In genomic region chr11:117328414-117329010, GRCh38 we compare ENCODE assay signal across 8 cellular contexts. TPM values are rescaled to one million over a fixed set of nuclear protein-coding genes. Genes with fewer than 3 reads are reported as not detected.
DNase-seq lines count a peak whose midpoint lies in the region; ATAC-seq, FAIRE-seq and TF ChIP-seq lines count a peak whose summit lies in the region.

No MANE protein-coding gene starts in this region.

- H3K36me3 ChIP-seq in GM23338 (ENCODE audit: insufficient read depth) (no peaks in the 10 kb centered on the region), bronchial epithelial cell (ENCODE audit: control insufficient read depth, insufficient read depth, low read length) (peaks cover 1% of the 10 kb centered on the region), thoracic aorta (no peaks in the 10 kb centered on the region)

- H3K4me3 ChIP-seq in GM23338 (peak overlapping the region; percentile 65), bronchial epithelial cell (ENCODE audit: low read depth, low read length) (peak overlapping the region; percentile 78), thoracic aorta (peak overlapping the region; percentile 91)

- H3K27ac ChIP-seq in GM23338 (ENCODE audit: low read depth) (no peak overlapping the region), thoracic aorta (peak overlapping the region; percentile 84 to 86)

- H3K79me2 ChIP-seq in GM23338 (replicated peaks; ENCODE audit: insufficient read depth), result no peaks in the 10 kb centered on the region

- peak overlapping the region; percentile 39 for H2AFZ ChIP-seq in GM23338

- no peaks in the 10 kb centered on the region for H3K9me3 Mint-ChIP-seq in GM23338

- H3K36me3 Mint-ChIP-seq in GM23338 (ENCODE audit: low read depth), result no peaks in the 10 kb centered on the region

- H3K9me2 ChIP-seq in GM23338 (ENCODE audit: insufficient read depth), result no peaks in the 10 kb centered on the region

- H3F3A ChIP-seq in GM23338 (replicated peaks; ENCODE audit: low read depth), result no peaks in the 10 kb centered on the region; the same call in 1 of the 2 replicates

- H3K4me2 ChIP-seq in GM23338, result peak overlapping the region; percentile 89

- FAIRE-seq in bronchial epithelial cell (lab: Jason Lieb, UNC), result no peak

- ATAC-seq in GM23338, result peak; percentile 28
- ATAC-seq in thoracic aorta (ENCODE audit: insufficient number of reproducible peaks, low FRiP score, low read depth), result peak; percentile 38

- no peak overlapping the region for H3K27ac Mint-ChIP-seq in GM23338

- no peaks in the 10 kb centered on the region for H3K4me1 Mint-ChIP-seq in GM23338

- no peak overlapping the region for H3K4me3 Mint-ChIP-seq in GM23338

- no peaks in the 10 kb centered on the region for H3K27me3 Mint-ChIP-seq in GM23338 (ENCODE audit: insufficient read depth, low read depth, poor library complexity)

- H3K27me3 ChIP-seq in GM23338 (ENCODE audit: insufficient read depth) (no peaks in the 10 kb centered on the region), bronchial epithelial cell (ENCODE audit: control insufficient read depth, insufficient read depth, low read length) (no peaks in the 10 kb centered on the region), thoracic aorta (replicated peaks; ENCODE audit: insufficient read depth) (no peaks in the 10 kb centered on the region)

- peaks cover 5% of the 10 kb centered on the region; the same call in 1 of the 2 replicates for H3K4me1 ChIP-seq in GM23338 (ENCODE audit: insufficient read depth)
- H3K4me1 ChIP-seq in thoracic aorta (ENCODE audit: control insufficient read depth in 1 of 2, low read depth in 2 of 2), result peaks cover 9 to 25% of the 10 kb centered on the region in 2 donors

- DNase-seq in DMS53 (lab: John Stamatoyannopoulos, UW) (peak; percentile 67), GM23338 (ENCODE audit: low spot score) (no peak), NCI-H2227 treated with DMSO at 0.1 percent for 48 hours (lab: John Stamatoyannopoulos, UW) (peak; percentile 45), bronchial epithelial cell (ENCODE audit: low read depth) (peak; percentile 60), kidney tubule cell (ENCODE audit: low spot score) (peak; percentile 36), thoracic aorta (ENCODE audit: low spot score) (peak; percentile 16), activated gamma-delta T cell (lab: John Stamatoyannopoulos, UW) (no peak)
- no peak for DNase-seq in activated CD4-positive, CD25-positive, alpha-beta regulatory T cell treated with anti-CD3 and anti-CD28 coated beads, Interleukin-2, amount 50 U/mL, for 72 hours

- H3K9me3 ChIP-seq in thoracic aorta, result no peaks in the 10 kb centered on the region

- no peaks in the 10 kb centered on the region for H4K20me1 ChIP-seq in GM23338 (replicated peaks; ENCODE audit: insufficient read depth)

- no peak for TF ChIP-seq CTCF in GM23338 (conservative IDR thresholded peaks at IDR 0.05; ENCODE audit: low read depth in 2 of 2)
- no peak for TF ChIP-seq CTCF in bronchial epithelial cell (IDR thresholded peaks at IDR 0.05; ENCODE audit: insufficient read depth, low read length, severe bottlenecking)
- no peak for TF ChIP-seq CTCF in thoracic aorta (IDR thresholded peaks at IDR 0.05)

TF ChIP-seq in GM23338, 12 proteins besides CTCF, POLR2A, EP300 and RAD21 (continues in another document):
- TF ChIP-seq ZNF331 (CRISPR knock-in tag; IDR thresholded peaks at IDR 0.05; ENCODE audit: low read depth) (no peak), POLR2AphosphoS5 (IDR thresholded peaks at IDR 0.05; ENCODE audit: low read depth) (no peak), ZNF114 (CRISPR knock-in tag; IDR thresholded peaks at IDR 0.05) (no peak), EZH2phosphoT487 (IDR thresholded peaks at IDR 0.05; ENCODE audit: unreplicated experiment) (no peak), STAT1 (IDR thresholded peaks at IDR 0.05; ENCODE audit: unreplicated experiment) (no peak), ETS1 (IDR thresholded peaks at IDR 0.05) (no peak), CREB1 (CRISPR knock-in tag; IDR thresholded peaks at IDR 0.05; ENCODE audit: low read depth) (no peak), EZH2 (IDR thresholded peaks at IDR 0.05; ENCODE audit: low read depth, unreplicated experiment) (no peak), JUNB (IDR thresholded peaks at IDR 0.05; ENCODE audit: unreplicated experiment) (no peak)
- TF ChIP-seq, protein P1, sequence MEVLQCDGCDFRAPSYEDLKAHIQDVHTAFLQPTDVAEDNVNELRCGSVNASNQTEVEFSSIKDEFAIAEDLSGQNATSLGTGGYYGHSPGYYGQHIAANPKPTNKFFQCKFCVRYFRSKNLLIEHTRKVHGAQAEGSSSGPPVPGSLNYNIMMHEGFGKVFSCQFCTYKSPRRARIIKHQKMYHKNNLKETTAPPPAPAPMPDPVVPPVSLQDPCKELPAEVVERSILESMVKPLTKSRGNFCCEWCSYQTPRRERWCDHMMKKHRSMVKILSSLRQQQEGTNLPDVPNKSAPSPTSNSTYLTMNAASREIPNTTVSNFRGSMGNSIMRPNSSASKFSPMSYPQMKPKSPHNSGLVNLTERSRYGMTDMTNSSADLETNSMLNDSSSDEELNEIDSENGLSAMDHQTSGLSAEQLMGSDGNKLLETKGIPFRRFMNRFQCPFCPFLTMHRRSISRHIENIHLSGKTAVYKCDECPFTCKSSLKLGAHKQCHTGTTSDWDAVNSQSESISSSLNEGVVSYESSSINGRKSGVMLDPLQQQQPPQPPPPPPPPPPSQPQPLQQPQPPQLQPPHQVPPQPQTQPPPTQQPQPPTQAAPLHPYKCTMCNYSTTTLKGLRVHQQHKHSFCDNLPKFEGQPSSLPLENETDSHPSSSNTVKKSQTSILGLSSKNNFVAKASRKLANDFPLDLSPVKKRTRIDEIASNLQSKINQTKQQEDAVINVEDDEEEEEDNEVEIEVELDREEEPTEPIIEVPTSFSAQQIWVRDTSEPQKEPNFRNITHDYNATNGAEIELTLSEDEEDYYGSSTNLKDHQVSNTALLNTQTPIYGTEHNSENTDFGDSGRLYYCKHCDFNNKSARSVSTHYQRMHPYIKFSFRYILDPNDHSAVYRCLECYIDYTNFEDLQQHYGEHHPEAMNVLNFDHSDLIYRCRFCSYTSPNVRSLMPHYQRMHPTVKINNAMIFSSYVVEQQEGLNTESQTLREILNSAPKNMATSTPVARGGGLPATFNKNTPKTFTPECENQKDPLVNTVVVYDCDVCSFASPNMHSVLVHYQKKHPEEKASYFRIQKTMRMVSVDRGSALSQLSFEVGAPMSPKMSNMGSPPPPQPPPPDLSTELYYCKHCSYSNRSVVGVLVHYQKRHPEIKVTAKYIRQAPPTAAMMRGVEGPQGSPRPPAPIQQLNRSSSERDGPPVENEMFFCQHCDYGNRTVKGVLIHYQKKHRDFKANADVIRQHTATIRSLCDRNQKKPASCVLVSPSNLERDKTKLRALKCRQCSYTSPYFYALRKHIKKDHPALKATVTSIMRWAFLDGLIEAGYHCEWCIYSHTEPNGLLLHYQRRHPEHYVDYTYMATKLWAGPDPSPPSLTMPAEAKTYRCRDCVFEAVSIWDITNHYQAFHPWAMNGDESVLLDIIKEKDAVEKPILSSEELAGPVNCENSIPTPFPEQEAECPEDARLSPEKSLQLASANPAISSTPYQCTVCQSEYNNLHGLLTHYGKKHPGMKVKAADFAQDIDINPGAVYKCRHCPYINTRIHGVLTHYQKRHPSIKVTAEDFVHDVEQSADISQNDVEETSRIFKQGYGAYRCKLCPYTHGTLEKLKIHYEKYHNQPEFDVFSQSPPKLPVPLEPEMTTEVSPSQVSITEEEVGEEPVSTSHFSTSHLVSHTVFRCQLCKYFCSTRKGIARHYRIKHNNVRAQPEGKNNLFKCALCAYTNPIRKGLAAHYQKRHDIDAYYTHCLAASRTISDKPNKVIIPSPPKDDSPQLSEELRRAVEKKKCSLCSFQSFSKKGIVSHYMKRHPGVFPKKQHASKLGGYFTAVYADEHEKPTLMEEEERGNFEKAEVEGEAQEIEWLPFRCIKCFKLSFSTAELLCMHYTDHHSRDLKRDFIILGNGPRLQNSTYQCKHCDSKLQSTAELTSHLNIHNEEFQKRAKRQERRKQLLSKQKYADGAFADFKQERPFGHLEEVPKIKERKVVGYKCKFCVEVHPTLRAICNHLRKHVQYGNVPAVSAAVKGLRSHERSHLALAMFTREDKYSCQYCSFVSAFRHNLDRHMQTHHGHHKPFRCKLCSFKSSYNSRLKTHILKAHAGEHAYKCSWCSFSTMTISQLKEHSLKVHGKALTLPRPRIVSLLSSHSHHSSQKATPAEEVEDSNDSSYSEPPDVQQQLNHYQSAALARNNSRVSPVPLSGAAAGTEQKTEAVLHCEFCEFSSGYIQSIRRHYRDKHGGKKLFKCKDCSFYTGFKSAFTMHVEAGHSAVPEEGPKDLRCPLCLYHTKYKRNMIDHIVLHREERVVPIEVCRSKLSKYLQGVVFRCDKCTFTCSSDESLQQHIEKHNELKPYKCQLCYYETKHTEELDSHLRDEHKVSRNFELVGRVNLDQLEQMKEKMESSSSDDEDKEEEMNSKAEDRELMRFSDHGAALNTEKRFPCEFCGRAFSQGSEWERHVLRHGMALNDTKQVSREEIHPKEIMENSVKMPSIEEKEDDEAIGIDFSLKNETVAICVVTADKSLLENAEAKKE (CRISPR knock-in tag; IDR thresholded peaks at IDR 0.05), result no peak

RNA-seq across cellular contexts. Expression of gene CEP164, which starts 0.9 kb away (rescaled TPM):
- 13.9 and 18.0 TPM in 2 replicates for total RNA-seq in GM23338 (2014; rRNA removed; shearing (Covaris generic))
- polyA plus RNA-seq in GM23338 (2016; fragmentation: Nextera tagmentation; extraction: Ambion mirVana), result 23.5 and 23.8 TPM in 2 replicates
- 20.3 and 28.3 TPM in 2 replicates for total RNA-seq in bronchial epithelial cell
- total RNA-seq in thoracic aorta, result 10 to 100 TPM; 27.9 to 53.4 TPM

RNA-seq across cellular contexts. Expression of gene BACE1, which starts 12.5 kb away (rescaled TPM):
- total RNA-seq in GM23338 (2014; rRNA removed; shearing (Covaris generic)), result 7.2 and 9.2 TPM in 2 replicates
- polyA plus RNA-seq in GM23338 (2016; fragmentation: Nextera tagmentation; extraction: Ambion mirVana), result 1.9 and 2.4 TPM in 2 replicates
- 4.2 and 5.4 TPM in 2 replicates for total RNA-seq in bronchial epithelial cell
- total RNA-seq in thoracic aorta, result 10 to 100 TPM; 37.2 to 67.3 TPM

RNA-seq across cellular contexts. Expression of gene BACE1-AS, which starts 37.4 kb away (rescaled TPM):
- 8.5 and 10.6 TPM in 2 replicates for total RNA-seq in GM23338 (2014; rRNA removed; shearing (Covaris generic))
- polyA plus RNA-seq in GM23338 (2016; fragmentation: Nextera tagmentation; extraction: Ambion mirVana), result 18.6 and 19.6 TPM in 2 replicates
- total RNA-seq in bronchial epithelial cell (1.1 and 1.5 TPM in 2 replicates), thoracic aorta (1 to 10 TPM; 5.8 to 7.8 TPM)

Comparison
In these comparisons a context has a peak if more than half of its experiments do, and no peak if none do; other contexts are left out.
1. DNase-seq: peak in DMS53 (single experiment), NCI-H2227 treated with DMSO at 0.1 percent for 48 hours (single experiment), bronchial epithelial cell (single experiment), kidney tubule cell (single experiment) and thoracic aorta (single experiment); none in GM23338 (single experiment), activated gamma-delta T cell (single experiment) and activated CD4-positive, CD25-positive, alpha-beta regulatory T cell treated with anti-CD3 and anti-CD28 coated beads, Interleukin-2, amount 50 U/mL, for 72 hours (single experiment).
2. Peak in every context shown above with its lines, with median percentiles within 50 percentile points of each other: H3K4me3 ChIP-seq.